ENCODE assay signal across 8 cellular contexts in the genomic region with DNA sequence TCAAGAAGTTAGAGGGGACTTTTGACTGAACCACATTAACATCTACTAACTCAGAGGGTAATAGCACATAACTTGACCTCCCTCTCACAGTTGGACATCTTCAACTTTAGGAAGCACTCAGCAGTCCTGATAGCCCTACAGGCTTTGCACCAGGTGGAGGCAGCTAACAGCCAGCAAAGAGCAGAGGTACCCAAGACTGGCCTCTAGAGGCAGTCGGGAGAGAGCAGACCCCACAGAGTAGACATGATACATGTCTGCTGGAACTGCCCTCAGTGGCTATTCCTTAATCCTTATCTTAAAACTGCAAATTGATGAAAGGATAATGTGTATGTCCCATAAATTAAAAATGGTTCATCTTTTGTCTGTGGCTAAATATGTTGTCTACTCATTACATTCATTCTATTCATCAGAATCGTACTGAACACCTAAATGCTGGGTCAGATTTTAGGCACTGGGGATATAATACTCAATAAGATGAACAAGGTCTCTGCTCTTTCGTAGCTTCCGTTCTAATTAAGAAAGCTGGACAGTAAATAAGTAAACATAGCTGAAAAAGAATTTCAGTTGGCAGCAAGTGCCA. TPM values are rescaled to one million over a fixed set of nuclear protein-coding genes. Genes with fewer than 3 reads are reported as not detected.
DNase-seq lines count a peak whose midpoint lies in the region; FAIRE-seq and TF ChIP-seq lines count a peak whose summit lies in the region.

No MANE protein-coding gene starts in this region.

- WGBS in adrenal gland, 4 donors: 80 to 84% (median 83%) methylated on average over 4 of the region's 4 CpGs

- TF ChIP-seq CTCF in GM12872 (IDR thresholded peaks at IDR 0.05; ENCODE audit: insufficient read depth, low read depth, low read length) (peak; percentile 77), GM13976 (IDR thresholded peaks at IDR 0.05; ENCODE audit: borderline replicate concordance, control extremely low read depth, extremely low read depth, insufficient read depth, missing control alignments) (no peak), adrenal gland (IDR thresholded peaks at IDR 0.05) (peak in 3 of 6 experiments; percentile 5 to 31 (median 19))

- intact Hi-C loops in adrenal gland (cut with DNase I): no loop called here

- no peak overlapping the region for H3K27ac ChIP-seq in adrenal gland

- DNase-seq in H4 (ENCODE audit: low spot score): peak; percentile 29
- DNase-seq in NAMALWA (ENCODE audit: low spot score): peak; percentile 67
- peak; percentile 7 for DNase-seq in activated effector memory CD4-positive, alpha-beta T cell treated with Interleukin-2 at 50 U/mL for 16 hours
- DNase-seq in kidney tubule cell (ENCODE audit: low spot score): peak; percentile 49
- DNase-seq in GM13976 (ENCODE audit: low spot score): no peak
- no peak for DNase-seq in adrenal gland
- no peak for DNase-seq in GM12891 (ENCODE audit: insufficient read length, low spot score)

- no peaks in the 10 kb centered on the region for H3K27me3 ChIP-seq in adrenal gland

- in situ Hi-C loops in GM13976 (cut with MboI; ENCODE audit: low sequenced_read_pairs, unreplicated experiment): no loop called here

- no peak for TF ChIP-seq POLR2A in adrenal gland (IDR thresholded peaks at IDR 0.05)
- no peak for TF ChIP-seq POLR2A in GM12891 (IDR thresholded peaks at IDR 0.05; ENCODE audit: low read depth, low read length)

- peaks cover 0 to under 1% of the 10 kb centered on the region in 2 donors for H3K4me1 ChIP-seq in adrenal gland (replicated peaks in 1 of 2)

- H3K4me3 ChIP-seq in adrenal gland: no peak overlapping the region

- H3K36me3 ChIP-seq in adrenal gland (replicated peaks in 1 of 2): peaks cover 0 to 15% of the 10 kb centered on the region in 2 donors

- no peak for FAIRE-seq in GM12891 (lab: Jason Lieb, UNC)

- H3K9me3 ChIP-seq in adrenal gland (replicated peaks in 1 of 3): no peaks in the 10 kb centered on the region

TF ChIP-seq in GM12891, 5 proteins besides CTCF, POLR2A, EP300 and RAD21:
- no peak for TF ChIP-seq SPI1 (IDR thresholded peaks at IDR 0.05; ENCODE audit: low read depth, low read length)
- no peak for TF ChIP-seq TAF1 (IDR thresholded peaks at IDR 0.05; ENCODE audit: low read depth, low read length)

RNA-seq across cellular contexts. Expression of gene CAB39, which starts 49.8 kb away (rescaled TPM):
- total RNA-seq in H4 (2014; rRNA removed; shearing (Covaris generic)): 32.8 and 42.2 TPM in 2 replicates
- total RNA-seq in adrenal gland: 10 to 100 TPM; 47.1 to 96.1 (median 58.6) TPM
- 10 to 100 TPM; 10.5 to 65.8 (median 19.5) TPM for polyA plus RNA-seq in adrenal gland
- polyA plus RNA-seq in GM12891 (2012; ENCODE audit: low read depth, missing spikeins): 40.5 TPM

Comparison
In these comparisons a context has a peak if more than half of its experiments do, and no peak if none do; other contexts are left out.
1. DNase-seq: peak in H4 (single experiment), NAMALWA (single experiment), activated effector memory CD4-positive, alpha-beta T cell treated with Interleukin-2 at 50 U/mL for 16 hours (single experiment) and kidney tubule cell (single experiment); none in GM13976 (single experiment), adrenal gland (0 of 7) and GM12891 (single experiment).